ENCODE assay signal across 1 cellular context in genomic region chr16:4882261-4882632, GRCh38.
TF ChIP-seq lines count a peak whose summit lies in the region.

No MANE protein-coding gene starts in this region.

TF ChIP-seq in HepG2, 621 proteins besides CTCF, POLR2A, EP300 and RAD21:
- TF ChIP-seq ZNF740 (CRISPR knock-in tag; IDR thresholded peaks at IDR 0.05), result 0 out of 2 replicates have a peak, but pooled peaks have one; percentile 28
- TF ChIP-seq HNRNPLL (IDR thresholded peaks at IDR 0.05; ENCODE audit: low read depth, low read length, poor library complexity, severe bottlenecking), result no peak
- no peak for TF ChIP-seq MTA1 (CRISPR knock-in tag; IDR thresholded peaks at IDR 0.05; ENCODE audit: borderline replicate concordance)
- no peak for TF ChIP-seq SIX1 (CRISPR knock-in tag; IDR thresholded peaks at IDR 0.05; ENCODE audit: borderline replicate concordance)
- TF ChIP-seq HMG20B (CRISPR knock-in tag; conservative IDR thresholded peaks at IDR 0.05), result no peak
